Comparison of ENCODE assay signal across 13 cellular contexts in genomic region chr7:99679032-99679399, GRCh38. TPM values are rescaled to one million over a fixed set of nuclear protein-coding genes. Genes with fewer than 3 reads are reported as not detected.
DNase-seq lines count a peak whose midpoint lies in the region; ATAC-seq, FAIRE-seq and TF ChIP-seq lines count a peak whose summit lies in the region.
"Had no signal": no experiment of that assay in that cellular context is flagged by ENCODE, and none has a peak within 500 bp of the region (broad histone marks: within the 10 kb centered on the region; RNA-seq: fewer than 3 reads in every experiment).

No MANE protein-coding gene starts in this region.

- H3K27ac ChIP-seq in small intestine (ENCODE audit: low read depth in 1 of 2, low read length in 1 of 2), result peak overlapping the region; percentile 83 to 88

- H3K4me1 ChIP-seq in small intestine (ENCODE audit: control insufficient read depth in 2 of 2, insufficient read depth in 1 of 2, low read depth in 1 of 2, low read length in 1 of 2), result peaks cover 0 to 4% of the 10 kb centered on the region in 2 donors

- peaks cover 6 to 22% of the 10 kb centered on the region in 2 donors for H3K36me3 ChIP-seq in small intestine (ENCODE audit: control insufficient read depth in 2 of 2, insufficient read depth in 2 of 2, low read length in 2 of 2)

- H3K27me3 Mint-ChIP-seq in chondrocyte (ENCODE audit: low read depth), result no peaks in the 10 kb centered on the region
- H3K27me3 Mint-ChIP-seq in stimulated activated naive CD8-positive, alpha-beta T cell treated with anti-CD3 and anti-CD28 coated beads, Interleukin-15, amount 100 ng/mL, for 72 hours, result no peaks in the 10 kb centered on the region
- H3K27me3 Mint-ChIP-seq: activated naive CD4-positive, alpha-beta T cell treated with anti-CD3 and anti-CD28 coated beads, Interleukin-2, amount 10 ng/mL, durations not matched to agents 7 days and 5 days had no signal

- peaks cover 8% of the 10 kb centered on the region for H3K36me3 Mint-ChIP-seq in chondrocyte (ENCODE audit: low read depth)
- H3K36me3 Mint-ChIP-seq: activated naive CD4-positive, alpha-beta T cell treated with anti-CD3 and anti-CD28 coated beads, Interleukin-2, amount 10 ng/mL, durations not matched to agents 7 days and 5 days had no signal

- no peak for FAIRE-seq in small intestine (lab: Jason Lieb, UNC)
- FAIRE-seq: TTC549 had no signal

- ATAC-seq in SK-N-SH treated with all-trans-retinoic acid at 6 μM for 48 hours, result peak; percentile 83
- no peak for ATAC-seq in HG03097 (IDR thresholded peaks at IDR 0.05; ENCODE audit: low FRiP score, unreplicated experiment)
- ATAC-seq in stimulated activated naive CD8-positive, alpha-beta T cell treated with anti-CD3 and anti-CD28 coated beads, Interleukin-15, amount 100 ng/mL, for 72 hours, result no peak

- H3K4me3 Mint-ChIP-seq in chondrocyte (ENCODE audit: unreplicated experiment), result no peak overlapping the region
- no peak overlapping the region for H3K4me3 Mint-ChIP-seq in stimulated activated naive CD8-positive, alpha-beta T cell treated with anti-CD3 and anti-CD28 coated beads, Interleukin-15, amount 100 ng/mL, for 72 hours
- H3K4me3 Mint-ChIP-seq: activated naive CD4-positive, alpha-beta T cell treated with anti-CD3 and anti-CD28 coated beads, Interleukin-2, amount 10 ng/mL, durations not matched to agents 7 days and 5 days had no signal

- H3K4me3 ChIP-seq in small intestine (ENCODE audit: low read depth in 1 of 2, low read length in 2 of 2), result peak overlapping the region in 1 of 2 donors; percentile 65

- peaks cover 34% of the 10 kb centered on the region for H3K9me3 Mint-ChIP-seq in chondrocyte (ENCODE audit: low read depth)
- peaks cover 0 to 7% of the 10 kb centered on the region in 2 donors for H3K9me3 Mint-ChIP-seq in stimulated activated naive CD8-positive, alpha-beta T cell treated with anti-CD3 and anti-CD28 coated beads, Interleukin-15, amount 100 ng/mL, for 72 hours
- H3K9me3 Mint-ChIP-seq: activated naive CD4-positive, alpha-beta T cell treated with anti-CD3 and anti-CD28 coated beads, Interleukin-2, amount 10 ng/mL, durations not matched to agents 7 days and 5 days had no signal

- H3K27me3 ChIP-seq in small intestine (ENCODE audit: control insufficient read depth in 2 of 2, insufficient read depth in 2 of 2, low read length in 2 of 2), result no peaks in the 10 kb centered on the region

- no peaks in the 10 kb centered on the region for H3K9me3 ChIP-seq in small intestine (ENCODE audit: control insufficient read depth, low read depth)

- TF ChIP-seq CTCF in chondrocyte (IDR thresholded peaks at IDR 0.05), result no peak

- no peak overlapping the region for H3K27ac Mint-ChIP-seq in chondrocyte (ENCODE audit: unreplicated experiment)
- no peak overlapping the region for H3K27ac Mint-ChIP-seq in stimulated activated naive CD8-positive, alpha-beta T cell treated with anti-CD3 and anti-CD28 coated beads, Interleukin-15, amount 100 ng/mL, for 72 hours
- H3K27ac Mint-ChIP-seq: activated naive CD4-positive, alpha-beta T cell treated with anti-CD3 and anti-CD28 coated beads, Interleukin-2, amount 10 ng/mL, durations not matched to agents 7 days and 5 days had no signal

- WGBS in small intestine, 3 donors, result 3 to 41% (median 26%) methylated on average over 4 of the region's 4 CpGs

- H3K4me1 Mint-ChIP-seq in chondrocyte (ENCODE audit: low read depth), result peaks cover 3% of the 10 kb centered on the region
- peaks cover 35% of the 10 kb centered on the region for H3K4me1 Mint-ChIP-seq in stimulated activated naive CD8-positive, alpha-beta T cell treated with anti-CD3 and anti-CD28 coated beads, Interleukin-15, amount 100 ng/mL, for 72 hours

- DNase-seq in HCEC 1CT (peak; percentile 15), iris pigment epithelial cell (ENCODE audit: low read depth) (peak; percentile 37), small intestine (peak; percentile 96), NCI-H1436 (lab: John Stamatoyannopoulos, UW) (no peak), chondrocyte (ENCODE audit: low spot score) (no peak)
- no peak for DNase-seq in stimulated activated naive CD8-positive, alpha-beta T cell treated with anti-CD3 and anti-CD28 coated beads, Interleukin-15, amount 100 ng/mL, for 72 hours
- DNase-seq: activated naive CD4-positive, alpha-beta T cell treated with anti-CD3 and anti-CD28 coated beads, Interleukin-2, amount 10 ng/mL, durations not matched to agents 7 days and 5 days; glutamatergic neuron had no signal

TF ChIP-seq in SK-N-SH treated with all-trans-retinoic acid at 6 μM for 48 hours, 23 proteins besides CTCF, POLR2A, EP300 and RAD21 (continues in another document):
- TF ChIP-seq RARB (CRISPR knock-in tag; IDR thresholded peaks at IDR 0.05) (no peak), CREB5 (CRISPR knock-in tag; IDR thresholded peaks at IDR 0.05; ENCODE audit: low read depth) (no peak), POU6F1 (CRISPR knock-in tag; IDR thresholded peaks at IDR 0.05; ENCODE audit: borderline replicate concordance, low read depth) (no peak), OSR1 (CRISPR knock-in tag; IDR thresholded peaks at IDR 0.05) (no peak), BACH2 (CRISPR knock-in tag; IDR thresholded peaks at IDR 0.05; ENCODE audit: borderline replicate concordance) (no peak), CSRNP3 (CRISPR knock-in tag; IDR thresholded peaks at IDR 0.05) (no peak), SNAI2 (CRISPR knock-in tag; IDR thresholded peaks at IDR 0.05) (no peak), TOX (CRISPR knock-in tag; IDR thresholded peaks at IDR 0.05; ENCODE audit: borderline replicate concordance) (no peak), GLIS3 (CRISPR knock-in tag; IDR thresholded peaks at IDR 0.05) (no peak), TCF4 (CRISPR knock-in tag; IDR thresholded peaks at IDR 0.05; ENCODE audit: borderline replicate concordance) (no peak), ZNF565 (CRISPR knock-in tag; conservative IDR thresholded peaks at IDR 0.05; ENCODE audit: low read depth) (no peak), PATZ1 (CRISPR knock-in tag; IDR thresholded peaks at IDR 0.05; ENCODE audit: borderline replicate concordance) (no peak), ESRRG (CRISPR knock-in tag; IDR thresholded peaks at IDR 0.05) (no peak)

RNA-seq across cellular contexts. Expression of gene CYP3A5, which starts 0.8 kb away (rescaled TPM):
- 1,000 to 10,000 TPM in 1 of 3 donors, 100 to 1,000 TPM in 1, 10 to 100 TPM in 1; 63.7 to 1,093 (median 613) TPM for polyA plus RNA-seq in small intestine
- total RNA-seq in chondrocyte, result not detected in 3 replicates

RNA-seq across cellular contexts. Expression of gene CYP3A7, which starts 56.0 kb away (rescaled TPM):
- polyA plus RNA-seq in small intestine, result 1 to 10 TPM in 2 of 3 donors, under 1 TPM in 1; 0.45 to 2.9 (median 1.4) TPM
- total RNA-seq in chondrocyte, result not detected in 3 replicates
- total RNA-seq: NCI-H460, temporal lobe had no signal

Comparison
In these comparisons a context has a peak if more than half of its experiments do, and no peak if none do; other contexts are left out.
1. DNase-seq: peak in HCEC 1CT (single experiment), iris pigment epithelial cell (single experiment) and small intestine (single experiment); none in NCI-H1436 (single experiment), chondrocyte (single experiment) and stimulated activated naive CD8-positive, alpha-beta T cell treated with anti-CD3 and anti-CD28 coated beads, Interleukin-15, amount 100 ng/mL, for 72 hours (0 of 2).